In genomic region chr9:116387934-116388714, GRCh38 we compare ENCODE assay signal across 14 cellular contexts.
DNase-seq lines count a peak whose midpoint lies in the region; ATAC-seq and TF ChIP-seq lines count a peak whose summit lies in the region.
"Had no signal": no experiment of that assay in that cellular context is flagged by ENCODE, and none has a peak within 500 bp of the region (broad histone marks: within the 10 kb centered on the region; RNA-seq: fewer than 3 reads in every experiment).

No MANE protein-coding gene starts in this region.

- H3K27ac ChIP-seq in OCI-LY7 (ENCODE audit: low read depth, low read length, poor library complexity, severe bottlenecking) (no peak overlapping the region), RWPE1 (no peak overlapping the region)

- ATAC-seq in GM19023 (IDR thresholded peaks at IDR 0.05; ENCODE audit: unreplicated experiment) (peak; percentile 37), HG02678 (IDR thresholded peaks at IDR 0.05; ENCODE audit: unreplicated experiment) (peak; percentile 42), HG03558 (IDR thresholded peaks at IDR 0.05; ENCODE audit: extremely low read depth, unreplicated experiment) (peak; percentile 37)
- ATAC-seq: natural killer cell had no signal

- no peaks in the 10 kb centered on the region for H3K79me2 ChIP-seq in OCI-LY7 (ENCODE audit: insufficient read depth, low read depth, low read length)

- TF ChIP-seq CTCF in OCI-LY7 (conservative IDR thresholded peaks at IDR 0.05; ENCODE audit: low read length) (no peak), RWPE1 (conservative IDR thresholded peaks at IDR 0.05; ENCODE audit: low read depth) (no peak)

- CTCF ChIA-PET in OCI-LY7 (lab: Charles Lee; ENCODE audit: unreplicated experiment): no interaction called here
- CTCF ChIA-PET in RWPE1 (lab: Yijun Ruan, JAX): interaction anchor here (1.0 kb wide), 1 partner anchor 795 kb away, joined by 3 read pairs; no protein-coding TSS in a partner anchor

- no peaks in the 10 kb centered on the region for H3K9me3 ChIP-seq in OCI-LY7 (ENCODE audit: low read length)

- H4K20me1 ChIP-seq in OCI-LY7 (ENCODE audit: insufficient read depth, low read length): no peaks in the 10 kb centered on the region

- H3K4me1 ChIP-seq in OCI-LY7 (ENCODE audit: insufficient read depth, low read length, poor library complexity, severe bottlenecking): no peaks in the 10 kb centered on the region

- POLR2A ChIA-PET in OCI-LY7 (lab: Charles Lee) (no interaction called here), RWPE1 (lab: Yijun Ruan, JAX; ENCODE audit: low non-redundant PET) (no interaction called here)

- H3K4me3 ChIP-seq in OCI-LY7 (ENCODE audit: low read depth, low read length, poor library complexity, severe bottlenecking): no peak overlapping the region
- H3K4me3 ChIP-seq: smooth muscle cell had no signal

- intact Hi-C loops in OCI-LY7 (cut with micrococcal nuclease; ENCODE audit: unreplicated experiment): no loop called here

- H2AFZ ChIP-seq in OCI-LY7 (ENCODE audit: low read length): no peak overlapping the region

- no peaks in the 10 kb centered on the region for H3K9me2 ChIP-seq in OCI-LY7 (ENCODE audit: insufficient read depth, low read length)

- BruUV-seq in OCI-LY7 (replicated peaks; lab: Mats Ljungman, UMichigan): no TSS peak

- H3K4me2 ChIP-seq in OCI-LY7 (ENCODE audit: low read length): no peak overlapping the region
- H3K4me2 ChIP-seq: smooth muscle cell had no signal

- DNase-seq in left kidney (ENCODE audit: low read depth, low spot score) (peak; percentile 81), OCI-LY7 (ENCODE audit: low spot score) (no peak), RWPE1 (ENCODE audit: low spot score) (no peak)
- no peak for DNase-seq in activated naive CD4-positive, alpha-beta T cell treated with anti-CD3 and anti-CD28 coated beads, Interleukin-2, amount 50 U/mL, for 16 hours
- DNase-seq in activated CD4-positive, alpha-beta T cell treated with anti-CD3 and anti-CD28 coated beads, Interleukin-2, amount 50 U/mL, for 48 hours: no peak
- DNase-seq: activated CD4-positive, alpha-beta T cell treated with anti-CD3 and anti-CD28 coated beads, Interleukin-2, amount 50 U/mL, for 1 hour; CD4-positive, alpha-beta T cell; immature natural killer cell; natural killer cell; NCI-H1092 had no signal

- no peaks in the 10 kb centered on the region for H3K36me3 ChIP-seq in OCI-LY7 (ENCODE audit: insufficient read depth, low read length)
